In the genomic region with DNA sequence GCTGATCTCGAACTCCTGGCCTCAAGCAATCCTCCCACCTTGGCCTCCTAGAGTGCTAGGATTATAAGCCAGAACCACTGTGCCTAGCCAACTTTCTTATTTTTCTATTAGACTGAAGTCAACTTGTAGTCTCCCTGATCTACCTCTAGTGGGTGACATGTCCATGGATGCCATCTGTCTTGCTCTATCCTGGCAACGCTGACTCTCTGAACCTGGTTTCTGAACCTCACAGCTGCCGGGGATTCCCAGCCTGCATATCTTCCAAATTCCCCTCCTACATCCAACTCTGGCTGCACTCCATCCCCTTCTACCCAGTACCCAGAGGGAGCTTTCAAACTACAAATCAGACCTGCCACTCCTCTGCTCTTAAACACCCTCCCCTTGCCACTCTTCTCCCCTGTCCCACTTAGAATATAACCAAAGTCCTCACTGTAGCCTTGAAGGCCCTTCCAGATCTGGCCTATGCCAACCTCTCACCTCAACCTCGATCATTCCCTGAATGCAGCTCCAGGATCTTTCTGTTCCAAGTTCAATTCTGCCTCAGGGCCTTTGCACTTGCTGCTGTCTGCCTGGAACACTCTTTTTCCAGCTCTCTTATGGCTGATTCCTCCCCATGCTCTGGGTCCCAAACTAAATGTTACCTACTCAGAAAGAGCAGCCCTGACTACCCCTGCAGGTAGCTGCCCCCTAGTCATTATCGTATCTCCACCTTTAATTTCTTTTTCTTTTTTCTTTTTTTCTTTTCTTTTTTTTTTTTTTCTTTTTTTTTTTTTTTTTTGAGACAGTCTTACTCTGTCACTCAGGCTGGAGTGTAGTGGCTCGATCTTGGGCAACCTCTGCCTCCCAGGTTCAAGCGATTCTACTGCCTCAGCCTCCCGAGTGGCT, we compare ENCODE assay signal across 9 cellular contexts. TPM values are rescaled to one million over a fixed set of nuclear protein-coding genes. Genes with fewer than 3 reads are reported as not detected.
A peak's percentile ranks its signal among the peaks of the same experiment; 100 is the strongest.
DNase-seq lines count a peak whose midpoint lies in the region; ATAC-seq, FAIRE-seq and TF ChIP-seq lines count a peak whose summit lies in the region.
"Had no signal": no experiment of that assay in that cellular context is flagged by ENCODE, and none has a peak within 500 bp of the region (broad histone marks: within the 10 kb centered on the region; RNA-seq: fewer than 3 reads in every experiment).

No MANE protein-coding gene starts in this region.

- H3K4me3 ChIP-seq in RWPE2 (ENCODE audit: severe bottlenecking) (no peak overlapping the region), liver (ENCODE audit: low read depth in 1 of 3, low read length in 3 of 3) (no peak overlapping the region)

- in situ Hi-C loops in G401 (cut with HindIII; ENCODE audit: low sequenced_read_pairs) = no loop called here

- DNase-seq in G401 (ENCODE audit: low spot score) (peak; percentile 80), RWPE2 (ENCODE audit: low spot score) (no peak), GM12891 (ENCODE audit: insufficient read length, low spot score) (no peak), NCI-H146 treated with DMSO at 0.1 percent for 48 hours (lab: John Stamatoyannopoulos, UW; ENCODE audit: unreplicated experiment) (no peak)
- DNase-seq: activated CD8-positive, alpha-beta memory T cell treated with anti-CD3 and anti-CD28 coated beads, Interleukin-2, amount 50 U/mL, for 4 hours; effector memory CD8-positive, alpha-beta T cell; stimulated activated CD4-positive, alpha-beta T cell treated with anti-CD3 and anti-CD28 coated beads, Interleukin-4, amount 100 ng/mL, for 4 hours had no signal

- WGBS in liver = 79% methylated on average over 8 of the region's 8 CpGs

- H3K27me3 ChIP-seq in RWPE2 (ENCODE audit: insufficient read depth, poor library complexity, severe bottlenecking) = no peaks in the 10 kb centered on the region
- H3K27me3 ChIP-seq in liver (ENCODE audit: control insufficient read depth in 4 of 4, insufficient read depth in 4 of 4, low read length in 3 of 4) = no peaks in the 10 kb centered on the region

- H3K36me3 ChIP-seq in RWPE2 (ENCODE audit: low read depth) (no peaks in the 10 kb centered on the region), liver (ENCODE audit: control insufficient read depth in 4 of 4, insufficient read depth in 3 of 4, low read depth in 1 of 4, low read length in 3 of 4) (peaks cover 0 to 4% (median 0%) of the 10 kb centered on the region in 4 donors)

- no peaks in the 10 kb centered on the region for H3K9me3 ChIP-seq in RWPE2 (ENCODE audit: severe bottlenecking)
- H3K9me3 ChIP-seq in liver (ENCODE audit: control insufficient read depth in 4 of 4, low read length in 3 of 4) = no peaks in the 10 kb centered on the region

- TF ChIP-seq POLR2A in GM12891 (IDR thresholded peaks at IDR 0.05; ENCODE audit: low read depth, low read length) = no peak

- peak in 1 of 2 donors; percentile 60 for TF ChIP-seq RAD21 in liver (IDR thresholded peaks at IDR 0.05)

- H3K4me1 ChIP-seq in RWPE2 (ENCODE audit: insufficient read depth, poor library complexity, severe bottlenecking) (no peaks in the 10 kb centered on the region), liver (ENCODE audit: control insufficient read depth in 4 of 4, insufficient read depth in 4 of 4, low read length in 3 of 4) (peaks cover 0 to 8% (median 1%) of the 10 kb centered on the region in 4 donors)

- no peak overlapping the region for H3K9ac ChIP-seq in liver (ENCODE audit: low read depth in 1 of 2, low read length in 2 of 2)

- ATAC-seq in RWPE2 (ENCODE audit: low read depth) (no peak), HG03469 (IDR thresholded peaks at IDR 0.05; ENCODE audit: unreplicated experiment) (no peak)
- ATAC-seq: effector memory CD8-positive, alpha-beta T cell had no signal

- FAIRE-seq in GM12891 (lab: Jason Lieb, UNC) = no peak

- H3K27ac ChIP-seq in RWPE2 (ENCODE audit: poor library complexity, severe bottlenecking) (no peak overlapping the region), liver (ENCODE audit: low read depth in 1 of 2, low read length in 2 of 2) (no peak overlapping the region)

- TF ChIP-seq CTCF in RWPE2 (IDR thresholded peaks at IDR 0.05; ENCODE audit: poor library complexity, severe bottlenecking) (peak; percentile 18), liver (IDR thresholded peaks at IDR 0.05; ENCODE audit: low read depth, low read length, missing input control) (peak; percentile 17)

TF ChIP-seq in liver, 16 proteins besides CTCF, POLR2A, EP300 and RAD21:
- no peak for TF ChIP-seq ZBTB33 (IDR thresholded peaks at IDR 0.05)
- no peak for TF ChIP-seq NR2F2 (IDR thresholded peaks at IDR 0.05)
- TF ChIP-seq YY1 (IDR thresholded peaks at IDR 0.05) = no peak
- TF ChIP-seq TAF1 (conservative IDR thresholded peaks at IDR 0.05) = no peak
- no peak for TF ChIP-seq FOXA2 (IDR thresholded peaks at IDR 0.05)
- TF ChIP-seq HNF4G (IDR thresholded peaks at IDR 0.05) = no peak
- no peak for TF ChIP-seq RXRA (IDR thresholded peaks at IDR 0.05)
- TF ChIP-seq ATF3 (IDR thresholded peaks at IDR 0.05) = no peak
- no peak for TF ChIP-seq EGR1 (IDR thresholded peaks at IDR 0.05; ENCODE audit: low read depth in 2 of 2)
- no peak for TF ChIP-seq FOXA1 (IDR thresholded peaks at IDR 0.05)

TF ChIP-seq in GM12891, 5 proteins besides CTCF, POLR2A, EP300 and RAD21:
- TF ChIP-seq TAF1 (IDR thresholded peaks at IDR 0.05; ENCODE audit: low read depth, low read length) (no peak), PAX5 (IDR thresholded peaks at IDR 0.05; ENCODE audit: insufficient read depth, low read length, severe bottlenecking) (no peak), POU2F2 (IDR thresholded peaks at IDR 0.05; ENCODE audit: low read depth, low read length) (no peak), SPI1 (IDR thresholded peaks at IDR 0.05; ENCODE audit: low read depth, low read length) (no peak)

RNA-seq across cellular contexts. Expression of gene CLIP3, which starts 2.2 kb away (rescaled TPM):
- total RNA-seq in G401 (2014; rRNA removed; shearing (Covaris generic)) = 0.37 TPM in 1 of 2 replicates, not detected in the other
- 1 to 10 TPM in 1 of 2 donors, under 1 TPM in 1; 0.59 to 1.5 TPM for total RNA-seq in liver
- polyA plus RNA-seq in liver = under 1 TPM; 0.78 to 0.82 TPM
- polyA plus RNA-seq in GM12891 (2012; ENCODE audit: low read depth, missing spikeins) = 2.0 TPM

RNA-seq across cellular contexts. Expression of gene ALKBH6, which starts 16.5 kb away (rescaled TPM):
- total RNA-seq in G401 (2014; rRNA removed; shearing (Covaris generic)) = 28.2 and 39.3 TPM in 2 replicates
- total RNA-seq in liver = 1 to 10 TPM; 6.3 to 8.3 TPM
- 10 to 100 TPM in 1 of 2 donors, 1 to 10 TPM in 1; 9.3 to 11.8 TPM for polyA plus RNA-seq in liver
- 32.2 TPM for polyA plus RNA-seq in GM12891 (2012; ENCODE audit: low read depth, missing spikeins)

RNA-seq across cellular contexts. Expression of gene SYNE4, which starts 21.9 kb away (rescaled TPM):
- 0.37 and 1.1 TPM in 2 replicates for total RNA-seq in G401 (2014; rRNA removed; shearing (Covaris generic))
- total RNA-seq in liver = 1 to 10 TPM; 1.8 to 4.4 TPM
- 1 to 10 TPM; 4.3 to 5.7 TPM for polyA plus RNA-seq in liver
- polyA plus RNA-seq in GM12891 (2012; ENCODE audit: low read depth, missing spikeins) = 0.80 TPM

RNA-seq across cellular contexts. Expression of gene THAP8, which starts 23.6 kb away (rescaled TPM):
- total RNA-seq in G401 (2014; rRNA removed; shearing (Covaris generic)) = 0.37 and 5.2 TPM in 2 replicates
- 1 to 10 TPM; 1.8 to 2.3 TPM for total RNA-seq in liver
- polyA plus RNA-seq in liver = 1 to 10 TPM; 4.2 to 4.4 TPM
- 2.5 TPM for polyA plus RNA-seq in GM12891 (2012; ENCODE audit: low read depth, missing spikeins)

RNA-seq across cellular contexts. Expression of gene WDR62, which starts 24.2 kb away (rescaled TPM):
- 9.7 and 12.9 TPM in 2 replicates for total RNA-seq in G401 (2014; rRNA removed; shearing (Covaris generic))
- total RNA-seq in liver = 1 to 10 TPM in 1 of 2 donors, under 1 TPM in 1; 0.59 to 6.6 TPM
- polyA plus RNA-seq in liver = under 1 TPM; 0.26 to 0.83 TPM
- polyA plus RNA-seq in GM12891 (2012; ENCODE audit: low read depth, missing spikeins) = 5.0 TPM
